In the genomic region with DNA sequence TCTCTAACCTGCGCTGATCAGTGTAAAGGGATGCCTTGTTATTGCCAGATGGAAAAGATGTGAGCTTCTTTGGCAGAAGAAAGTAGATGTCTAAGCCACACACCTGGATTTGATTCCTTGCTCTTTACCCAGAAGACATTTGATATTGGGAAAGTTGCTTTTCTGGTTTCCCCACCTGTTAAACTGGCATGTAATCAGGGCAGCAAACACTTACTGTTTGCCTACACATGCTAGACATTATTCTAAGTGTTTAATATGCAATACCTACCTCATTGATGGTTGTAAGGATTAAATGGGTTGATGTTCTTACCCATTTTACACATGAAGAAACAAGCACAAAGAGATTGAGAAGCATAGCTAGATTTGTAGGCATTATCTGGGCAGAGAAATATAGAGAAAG, we compare ENCODE assay signal across 31 cellular contexts. TPM values are rescaled to one million over a fixed set of nuclear protein-coding genes. Genes with fewer than 3 reads are reported as not detected.
DNase-seq lines count a peak whose midpoint lies in the region; ATAC-seq and TF ChIP-seq lines count a peak whose summit lies in the region.
"Had no signal": no experiment of that assay in that cellular context is flagged by ENCODE, and none has a peak within 500 bp of the region (broad histone marks: within the 10 kb centered on the region; RNA-seq: fewer than 3 reads in every experiment).

No MANE protein-coding gene starts in this region.

- H3K27me3 ChIP-seq in body of pancreas (no peaks in the 10 kb centered on the region), dorsolateral prefrontal cortex (no peaks in the 10 kb centered on the region)
- H3K27me3 ChIP-seq: spleen had no signal

- no peak overlapping the region for H3K4me3 ChIP-seq in body of pancreas
- H3K4me3 ChIP-seq in dorsolateral prefrontal cortex: no peak overlapping the region
- H3K4me3 ChIP-seq: spleen had no signal

- H3K36me3 ChIP-seq in body of pancreas (replicated peaks in 1 of 2; ENCODE audit: insufficient read depth in 1 of 2, low read depth in 2 of 2): peaks cover 0 to 2% of the 10 kb centered on the region in 2 donors

- H3K9me3 Mint-ChIP-seq in naive thymus-derived CD8-positive, alpha-beta T cell: no peaks in the 10 kb centered on the region
- H3K9me3 Mint-ChIP-seq: activated naive CD8-positive, alpha-beta T cell treated with anti-CD3 and anti-CD28 coated beads, Interleukin-2, amount 50 U/mL, for 24 hours; brain; CD4-positive, alpha-beta memory T cell; memory B cell; naive B cell; WTC11 had no signal

- 34 to 36% methylated on average over 1 of the region's 1 CpG for WGBS in body of pancreas, 2 donors

- H3K27ac Mint-ChIP-seq in naive thymus-derived CD8-positive, alpha-beta T cell: no peak overlapping the region
- H3K27ac Mint-ChIP-seq: activated naive CD8-positive, alpha-beta T cell treated with anti-CD3 and anti-CD28 coated beads, Interleukin-2, amount 50 U/mL, for 24 hours; brain; memory B cell; naive B cell had no signal

- intact Hi-C loops in body of pancreas (cut with DNase I) (no loop called here), dorsolateral prefrontal cortex (cut with DNase I) (no loop called here)

- H3K27ac ChIP-seq in body of pancreas: peak overlapping the region in 2 of 4 donors; percentile 2 to 4
- H3K27ac ChIP-seq in dorsolateral prefrontal cortex: no peak overlapping the region
- H3K27ac ChIP-seq: KMS-11, spleen had no signal

- no peak for TF ChIP-seq POLR2A in body of pancreas (IDR thresholded peaks at IDR 0.05)

- no peak for TF ChIP-seq CTCF in body of pancreas (IDR thresholded peaks at IDR 0.05)
- no peak for TF ChIP-seq CTCF in dorsolateral prefrontal cortex (IDR thresholded peaks at IDR 0.05 in 54 of 56, conservative IDR thresholded peaks at IDR 0.05 in 2 of 56; ENCODE audit: low read depth in 1 of 56, partially characterized antibody in 56 of 56)

- peaks cover 0 to 5% (median 0%) of the 10 kb centered on the region in 4 donors for H3K4me1 Mint-ChIP-seq in naive thymus-derived CD8-positive, alpha-beta T cell
- H3K4me1 Mint-ChIP-seq: CD4-positive, alpha-beta memory T cell; naive B cell had no signal

- no peaks in the 10 kb centered on the region for H3K27me3 Mint-ChIP-seq in naive thymus-derived CD8-positive, alpha-beta T cell
- H3K27me3 Mint-ChIP-seq: activated naive CD8-positive, alpha-beta T cell treated with anti-CD3 and anti-CD28 coated beads, Interleukin-2, amount 50 U/mL, for 24 hours; brain; CD4-positive, alpha-beta memory T cell; memory B cell; naive B cell had no signal

- peak; percentile 43 for DNase-seq in DMS79 (lab: John Stamatoyannopoulos, UW)
- DNase-seq in DMS79 treated with DMSO at 0.1 percent for 48 hours (lab: John Stamatoyannopoulos, UW): no peak
- peak; percentile 44 for DNase-seq in NCI-H2196 (lab: John Stamatoyannopoulos, UW; ENCODE audit: unreplicated experiment)
- DNase-seq in body of pancreas: peak in 3 of 4 donors; percentile 25 to 43 (median 42)
- DNase-seq in dorsolateral prefrontal cortex: no peak
- no peak for DNase-seq in SW480 (ENCODE audit: low spot score)
- DNase-seq in naive thymus-derived CD8-positive, alpha-beta T cell: no peak
- DNase-seq in mesenteric fat pad (ENCODE audit: low spot score): no peak
- DNase-seq: 8988T; activated CD4-positive, alpha-beta T cell treated with anti-CD3 and anti-CD28 coated beads, Interleukin-2, amount 50 U/mL, for 4 hours; activated CD8-positive, alpha-beta memory T cell treated with anti-CD3 and anti-CD28 coated beads, Interleukin-2, amount 50 U/mL, for 48 hours; activated gamma-delta T cell; activated naive CD8-positive, alpha-beta T cell treated with anti-CD3 and anti-CD28 coated beads, Interleukin-2, amount 50 U/mL, for 24 hours; CD4-positive, alpha-beta memory T cell; DND-41; MV-4-11; naive B cell; NCI-H2107; spleen; stimulated activated CD4-positive, alpha-beta T cell treated with anti-CD3 and anti-CD28 coated beads, Interleukin-4, amount 100 ng/mL, for 1 hour; stimulated activated naive CD4-positive, alpha-beta T cell had no signal

- POLR2A ChIA-PET in naive thymus-derived CD8-positive, alpha-beta T cell (lab: Charles Lee): no interaction called here

- ATAC-seq in body of pancreas: peak; percentile 60
- no peak for ATAC-seq in naive thymus-derived CD8-positive, alpha-beta T cell
- ATAC-seq: activated naive CD8-positive, alpha-beta T cell treated with anti-CD3 and anti-CD28 coated beads, Interleukin-2, amount 50 U/mL, for 24 hours; HCT116; WTC11 had no signal

- H3K4me1 ChIP-seq in body of pancreas: peaks cover 16% of the 10 kb centered on the region
- H3K4me1 ChIP-seq: spleen had no signal

- no peaks in the 10 kb centered on the region for H3K9me3 ChIP-seq in body of pancreas
- H3K9me3 ChIP-seq: spleen had no signal

- no peak overlapping the region for H3K4me3 Mint-ChIP-seq in naive thymus-derived CD8-positive, alpha-beta T cell
- H3K4me3 Mint-ChIP-seq: activated naive CD8-positive, alpha-beta T cell treated with anti-CD3 and anti-CD28 coated beads, Interleukin-2, amount 50 U/mL, for 24 hours; brain; CD4-positive, alpha-beta memory T cell; memory B cell; naive B cell; WTC11 had no signal

- peaks cover 0 to 8% (median 0%) of the 10 kb centered on the region in 3 donors for H3K36me3 Mint-ChIP-seq in naive thymus-derived CD8-positive, alpha-beta T cell
- H3K36me3 Mint-ChIP-seq: memory B cell, naive B cell had no signal

RNA-seq across cellular contexts. Expression of gene ASRGL1, which starts 16.6 kb away (rescaled TPM):
- total RNA-seq in body of pancreas: 10 to 100 TPM; 15.3 to 69.5 TPM
- 100 to 1,000 TPM in 11 of 120 experiments, 10 to 100 TPM in 109; 53.3 to 207 (median 76.0) TPM for total RNA-seq in dorsolateral prefrontal cortex
- 1 to 10 TPM; 2.8 to 7.5 TPM for total RNA-seq in naive thymus-derived CD8-positive, alpha-beta T cell
- polyA plus RNA-seq in naive thymus-derived CD8-positive, alpha-beta T cell: 10 to 100 TPM in 1 of 3 donors, 1 to 10 TPM in 2; 5.1 to 13.3 (median 6.0) TPM
- 22.6 TPM for total RNA-seq in mesenteric fat pad

RNA-seq across cellular contexts. Expression of gene SCGB1D4, which starts 55.0 kb away (rescaled TPM):
- not detected for total RNA-seq in body of pancreas
- total RNA-seq in dorsolateral prefrontal cortex: not detected
- not detected for total RNA-seq in naive thymus-derived CD8-positive, alpha-beta T cell
- not detected for polyA plus RNA-seq in naive thymus-derived CD8-positive, alpha-beta T cell
- not detected for total RNA-seq in mesenteric fat pad
- total RNA-seq: CD4-positive, alpha-beta memory T cell; fibroblast of lung; glomerular endothelial cell; kidney epithelial cell; omental fat pad; SK-MEL-5; spleen; WTC11 had no signal
- polyA plus RNA-seq: CD4-positive, alpha-beta memory T cell; fibroblast of lung; spleen had no signal

Comparison
In these comparisons a context has a peak if more than half of its experiments do, and no peak if none do; other contexts are left out.
1. DNase-seq: peak in DMS79 (single experiment), NCI-H2196 (single experiment) and body of pancreas (3 of 4); none in DMS79 treated with DMSO at 0.1 percent for 48 hours (single experiment), dorsolateral prefrontal cortex (0 of 10), SW480 (single experiment), naive thymus-derived CD8-positive, alpha-beta T cell (0 of 10) and mesenteric fat pad (single experiment).